ENCODE assay signal across 29 cellular contexts in the genomic region with DNA sequence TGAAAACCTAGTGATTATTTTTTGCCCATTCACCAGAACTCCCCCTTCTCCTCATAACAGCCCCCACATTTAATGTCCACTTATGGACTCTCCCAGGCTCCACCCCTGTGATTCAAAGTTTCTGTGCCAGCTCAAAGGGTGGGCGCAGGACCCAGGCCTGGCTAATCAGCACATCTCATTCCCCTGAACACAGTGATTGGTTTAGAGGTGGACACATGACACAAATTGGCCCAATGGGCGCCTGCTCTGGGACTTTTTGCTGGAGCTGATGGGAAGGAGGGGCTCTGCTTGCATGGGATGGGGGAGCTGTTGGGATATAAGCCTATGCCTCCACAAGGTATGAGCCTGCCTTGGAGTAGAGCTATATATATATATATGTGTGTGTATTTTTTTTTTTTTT. TPM values are rescaled to one million over a fixed set of nuclear protein-coding genes. Genes with fewer than 3 reads are reported as not detected.
"Had no signal": no experiment of that assay in that cellular context is flagged by ENCODE, and none has a peak within 500 bp of the region (broad histone marks: within the 10 kb centered on the region; RNA-seq: fewer than 3 reads in every experiment).

No MANE protein-coding gene starts in this region.

- H3K36me3 ChIP-seq: esophagus squamous epithelium, heart right ventricle, left lung, ovary, thoracic aorta, tibial nerve had no signal

- H3K4me1 ChIP-seq: esophagus squamous epithelium, psoas muscle, tibial nerve had no signal

- H3K4me3 ChIP-seq: coronary artery, esophagus squamous epithelium, heart right ventricle, left lung, ovary, psoas muscle, skin epidermis, spleen, thoracic aorta, tibial nerve, upper lobe of left lung had no signal

- H3K9me3 ChIP-seq: psoas muscle had no signal

- H3K27ac ChIP-seq: coronary artery, esophagus squamous epithelium, heart right ventricle, left lung, ovary, psoas muscle, skin epidermis, spleen, thoracic aorta, tibial nerve, upper lobe of left lung had no signal

- DNase-seq: dermis blood vessel endothelial cell; effector memory CD4-positive, alpha-beta T cell; esophagus squamous epithelium; foreskin melanocyte; glutamatergic neuron; heart right ventricle; hippocampal formation; left cardiac atrium; left lung; mesenchymal stem cell; midbrain; naive thymus-derived CD4-positive, alpha-beta T cell; nucleus accumbens; ovary; posterior cingulate gyrus; psoas muscle; right cardiac atrium; spleen; stimulated activated CD4-positive, alpha-beta T cell treated with anti-CD3 and anti-CD28 coated beads, Interleukin-4, amount 100 ng/mL, for 4 hours; stimulated activated naive CD8-positive, alpha-beta T cell treated with anti-CD3 and anti-CD28 coated beads, Interleukin-15, Interleukin-2, amounts not matched to agents 100 U/mL and 50 U/mL, for 24 hours; upper lobe of left lung had no signal

- ATAC-seq: heart right ventricle; left cardiac atrium; left lung; naive thymus-derived CD4-positive, alpha-beta T cell; psoas muscle; right cardiac atrium; stimulated activated memory B cell treated with anti-CD40 and anti-IgM and Interleukin-4, amounts not matched to agents 10 μg/mL and 1 μg/mL and 100 μg/mL, for 72 hours; stimulated activated naive CD8-positive, alpha-beta T cell treated with anti-CD3 and anti-CD28 coated beads, Interleukin-15, Interleukin-2, amounts not matched to agents 100 U/mL and 50 U/mL, for 24 hours had no signal

- H3K27me3 ChIP-seq: esophagus squamous epithelium, heart right ventricle, left lung, ovary, spleen, tibial nerve, upper lobe of left lung had no signal

- FAIRE-seq: endothelial cell of umbilical vein, islet of Langerhans, urothelium cell line had no signal

RNA-seq across cellular contexts. Expression of gene RGL3, which starts 28.8 kb away (rescaled TPM):
- total RNA-seq: naive thymus-derived CD4-positive, alpha-beta T cell had no signal
- polyA plus RNA-seq: naive thymus-derived CD4-positive, alpha-beta T cell had no signal
